ENCODE assay signal across 8 cellular contexts in genomic region chr11:9568854-9569587, GRCh38. TPM values are rescaled to one million over a fixed set of nuclear protein-coding genes. Genes with fewer than 3 reads are reported as not detected.
DNase-seq lines count a peak whose midpoint lies in the region; ATAC-seq, FAIRE-seq and TF ChIP-seq lines count a peak whose summit lies in the region.

No MANE protein-coding gene starts in this region.

- no peak overlapping the region for H3K4me3 ChIP-seq in A673 (ENCODE audit: low read depth, low read length, poor library complexity, severe bottlenecking)
- 0 out of 2 replicates have a peak overlapping the region, but pooled peaks have one; percentile 7 for H3K4me3 ChIP-seq in OCI-LY3 (ENCODE audit: low read length)
- no peak overlapping the region for H3K4me3 ChIP-seq in ectodermal cell (ENCODE audit: insufficient read depth, low read depth, low read length)
- no peak overlapping the region for H3K4me3 ChIP-seq in mesendoderm (ENCODE audit: low read length)

- H3K9ac ChIP-seq in OCI-LY3 (ENCODE audit: low read length) = peak overlapping the region; percentile 34
- peak overlapping the region; percentile 42 for H3K9ac ChIP-seq in mesendoderm (ENCODE audit: low read length)

- H3K27me3 ChIP-seq in A673 (replicated peaks; ENCODE audit: insufficient read depth, low read depth, low read length, poor library complexity) (no peaks in the 10 kb centered on the region), OCI-LY3 (ENCODE audit: low read depth, low read length) (no peaks in the 10 kb centered on the region), ectodermal cell (ENCODE audit: control insufficient read depth, insufficient read depth, low read length, poor library complexity, severe bottlenecking) (peaks cover 14% of the 10 kb centered on the region), mesendoderm (ENCODE audit: insufficient read depth, low read length, poor library complexity) (no peaks in the 10 kb centered on the region)

- H3K36me3 ChIP-seq in A673 (ENCODE audit: insufficient read depth, low read length, poor library complexity, severe bottlenecking) (no peaks in the 10 kb centered on the region), OCI-LY3 (replicated peaks; ENCODE audit: low read depth, low read length) (no peaks in the 10 kb centered on the region), ectodermal cell (ENCODE audit: control insufficient read depth, insufficient read depth, low read length) (no peaks in the 10 kb centered on the region), mesendoderm (ENCODE audit: control insufficient read depth, insufficient read depth, low read length) (no peaks in the 10 kb centered on the region)

- FAIRE-seq in frontal cortex (lab: Jason Lieb, UNC) = no peak

- no peaks in the 10 kb centered on the region for H3K9me3 ChIP-seq in A673 (ENCODE audit: low read depth, low read length, poor library complexity, severe bottlenecking)
- no peaks in the 10 kb centered on the region for H3K9me3 ChIP-seq in OCI-LY3 (ENCODE audit: insufficient read depth, low read length)
- no peaks in the 10 kb centered on the region for H3K9me3 ChIP-seq in ectodermal cell (ENCODE audit: control insufficient read depth, low read length)

- no peak for TF ChIP-seq CTCF in A673 (conservative IDR thresholded peaks at IDR 0.05; ENCODE audit: low read depth, low read length)
- no peak for TF ChIP-seq CTCF in GM20000 (IDR thresholded peaks at IDR 0.05; ENCODE audit: extremely low read depth, missing control alignments)
- no peak for TF ChIP-seq CTCF in OCI-LY3 (IDR thresholded peaks at IDR 0.05; ENCODE audit: low read depth, low read length)

- no peak overlapping the region for H2AK5ac ChIP-seq in mesendoderm (ENCODE audit: low read length)

- DNase-seq in A673 (ENCODE audit: low spot score) = peak; percentile 67
- DNase-seq in GM20000 (ENCODE audit: low spot score) = peak; percentile 22
- peak; percentile 97 for DNase-seq in mesendoderm
- DNase-seq in frontal cortex (ENCODE audit: low spot score in 2 of 2) = no peak

- no peak overlapping the region for H4K5ac ChIP-seq in mesendoderm (ENCODE audit: low read length)

- H2BK120ac ChIP-seq in mesendoderm (ENCODE audit: low read depth, low read length) = no peak overlapping the region

- 63 to 70% methylated on average over 7 of the region's 7 CpGs for WGBS in ectodermal cell, 2 experiments
- WGBS in mesendoderm (ENCODE audit: extremely low coverage, insufficient coverage, low lambda C conversion rate) = no CpG with 5 or more reads among the region's 7 CpGs

- POLR2A ChIA-PET in A673 (lab: Charles Lee; ENCODE audit: low non-redundant PET) = no interaction called here

- peak overlapping the region; percentile 66 for H3K56ac ChIP-seq in mesendoderm (ENCODE audit: low read length)

- no peak overlapping the region for H3K23ac ChIP-seq in mesendoderm (ENCODE audit: low read length)

- H3K4me1 ChIP-seq in A673 (ENCODE audit: insufficient read depth, low read length, poor library complexity, severe bottlenecking) = peaks cover 23% of the 10 kb centered on the region
- peaks cover 62% of the 10 kb centered on the region for H3K4me1 ChIP-seq in OCI-LY3 (ENCODE audit: low read length)
- H3K4me1 ChIP-seq in ectodermal cell (ENCODE audit: control insufficient read depth, insufficient read depth, low read length) = peaks cover 26% of the 10 kb centered on the region
- H3K4me1 ChIP-seq in mesendoderm (ENCODE audit: control insufficient read depth, low read depth, low read length) = peaks cover 9% of the 10 kb centered on the region

- no peaks in the 10 kb centered on the region for H3K79me1 ChIP-seq in mesendoderm (ENCODE audit: low read length)

- no peak overlapping the region for H2BK5ac ChIP-seq in mesendoderm (ENCODE audit: low read length)

- no TSS peak for BruUV-seq in A673 (replicated peaks; lab: Mats Ljungman, UMichigan)

- H3K79me2 ChIP-seq in OCI-LY3 (ENCODE audit: low read length) (peaks cover 12% of the 10 kb centered on the region), mesendoderm (ENCODE audit: control insufficient read depth, insufficient read depth, low read length) (peaks cover 4% of the 10 kb centered on the region)

- H3K18ac ChIP-seq in mesendoderm (ENCODE audit: low read length) = peak overlapping the region; percentile 89

- no peaks in the 10 kb centered on the region for H4K20me1 ChIP-seq in OCI-LY3 (ENCODE audit: insufficient read depth, low read length)

- intact Hi-C loops in A673 (cut with micrococcal nuclease; ENCODE audit: unreplicated experiment) = no loop called here

- ATAC-seq in HG02938 (IDR thresholded peaks at IDR 0.05; ENCODE audit: unreplicated experiment) (no peak), HG03108 (IDR thresholded peaks at IDR 0.05; ENCODE audit: unreplicated experiment) (no peak)

- H4K8ac ChIP-seq in mesendoderm (ENCODE audit: low read depth, low read length) = no peak overlapping the region

- CTCF ChIA-PET in A673 (lab: Charles Lee) = no interaction called here

- peak overlapping the region; percentile 22 for H2BK15ac ChIP-seq in mesendoderm (replicated peaks; ENCODE audit: low read depth)

- H2AFZ ChIP-seq in OCI-LY3 (ENCODE audit: low read depth, low read length) = peak overlapping the region; percentile 36; the same call in 1 of the 2 replicates

- H3K27ac ChIP-seq in A673 (ENCODE audit: low read depth, low read length, poor library complexity, severe bottlenecking) (peak overlapping the region; percentile 48), OCI-LY3 (ENCODE audit: low read length) (no peak overlapping the region), ectodermal cell (ENCODE audit: insufficient read depth, low read depth, low read length, poor library complexity, severe bottlenecking) (peak overlapping the region; percentile 92), mesendoderm (ENCODE audit: low read depth, low read length) (peak overlapping the region; percentile 74)

- H3K4ac ChIP-seq in mesendoderm (ENCODE audit: low read depth, low read length) = no peak overlapping the region

- H3K4me2 ChIP-seq in OCI-LY3 (ENCODE audit: low read length) = peak overlapping the region; percentile 63
- H3K4me2 ChIP-seq in mesendoderm (ENCODE audit: low read length) = no peak overlapping the region

RNA-seq across cellular contexts. Expression of gene WEE1, which starts 4.4 kb away (rescaled TPM):
- total RNA-seq in A673 (2021) = 51.4 and 54.9 TPM in 2 replicates
- polyA plus RNA-seq in ectodermal cell (2013, experiment 1 of 4) = 67.9 TPM
- polyA plus RNA-seq in ectodermal cell (2013, experiment 2 of 4) = 75.9 TPM
- polyA plus RNA-seq in ectodermal cell (2013, experiment 3 of 4) = 46.9 TPM
- 48.0 TPM for polyA plus RNA-seq in ectodermal cell (2013, experiment 4 of 4)
- polyA plus RNA-seq in mesendoderm (2013, experiment 1 of 2) = 59.6 TPM
- polyA plus RNA-seq in mesendoderm (2013, experiment 2 of 2) = 65.2 TPM
- 11.0 TPM for total RNA-seq in frontal cortex

Comparison
In these comparisons a context has a peak if more than half of its experiments do, and no peak if none do; other contexts are left out.
1. DNase-seq: peak in A673 (single experiment), GM20000 (single experiment) and mesendoderm (single experiment); none in frontal cortex (0 of 2).